In the genomic region with DNA sequence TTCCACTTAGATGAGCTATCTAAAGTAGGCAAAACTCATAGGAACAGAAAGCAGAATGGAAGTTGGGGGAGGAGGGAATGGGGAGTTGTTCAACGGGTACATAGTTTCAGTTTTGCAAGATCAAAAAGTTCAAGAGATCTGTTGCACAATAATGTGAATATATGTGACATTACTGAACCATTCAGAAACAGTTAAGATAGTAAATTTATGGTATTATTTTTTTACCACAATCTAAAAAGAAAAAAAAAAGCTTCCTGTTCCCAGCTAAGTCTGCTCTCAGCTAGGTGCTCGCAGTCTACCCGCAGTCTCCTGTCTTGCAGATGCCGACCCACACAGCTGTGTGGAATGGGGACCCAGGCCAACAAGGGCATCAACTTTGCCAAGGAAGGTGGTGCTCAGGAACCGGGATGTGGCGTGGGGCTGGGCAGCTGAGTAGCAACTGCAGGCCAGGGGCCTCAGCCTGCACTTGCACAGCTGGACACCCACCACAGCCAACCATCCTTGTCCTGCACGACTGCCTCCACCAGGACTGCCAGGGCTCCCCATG, we compare ENCODE assay signal across 15 cellular contexts. TPM values are rescaled to one million over a fixed set of nuclear protein-coding genes. Genes with fewer than 3 reads are reported as not detected.
A peak's percentile ranks its signal among the peaks of the same experiment; 100 is the strongest.
DNase-seq lines count a peak whose midpoint lies in the region; ATAC-seq and TF ChIP-seq lines count a peak whose summit lies in the region.
"Had no signal": no experiment of that assay in that cellular context is flagged by ENCODE, and none has a peak within 500 bp of the region (broad histone marks: within the 10 kb centered on the region; RNA-seq: fewer than 3 reads in every experiment).

No MANE protein-coding gene starts in this region.

- H3K27ac Mint-ChIP-seq in activated T-helper 17 cell treated with anti-CD3 and anti-CD28 coated beads, Interleukin-2, amount 50 U/mL, for 72 hours = peak overlapping the region; percentile 1
- H3K27ac Mint-ChIP-seq in GM23338 = no peak overlapping the region

- H3K27ac ChIP-seq in WERI-Rb-1 (no peak overlapping the region), GM23338 (ENCODE audit: low read depth) (no peak overlapping the region)
- H3K27ac ChIP-seq: C4-2B, foreskin keratinocyte, left ventricle myocardium inferior had no signal

- peak; percentile 43 for ATAC-seq in activated T-helper 17 cell treated with anti-CD3 and anti-CD28 coated beads, Interleukin-2, amount 50 U/mL, for 72 hours (replicated peaks)
- ATAC-seq in left lobe of liver (peak; percentile 70), GM19467 (IDR thresholded peaks at IDR 0.05; ENCODE audit: unreplicated experiment) (no peak), GM23338 (no peak)
- ATAC-seq: foreskin keratinocyte had no signal

- no peaks in the 10 kb centered on the region for H3K27me3 Mint-ChIP-seq in activated T-helper 17 cell treated with anti-CD3 and anti-CD28 coated beads, Interleukin-2, amount 50 U/mL, for 72 hours
- no peaks in the 10 kb centered on the region for H3K27me3 Mint-ChIP-seq in GM23338 (ENCODE audit: insufficient read depth, low read depth, poor library complexity)

- H3K4me1 Mint-ChIP-seq in activated T-helper 17 cell treated with anti-CD3 and anti-CD28 coated beads, Interleukin-2, amount 50 U/mL, for 72 hours = peaks cover 19% of the 10 kb centered on the region
- H3K4me1 Mint-ChIP-seq in GM23338 = no peaks in the 10 kb centered on the region

- no peaks in the 10 kb centered on the region for H3K36me3 Mint-ChIP-seq in activated T-helper 17 cell treated with anti-CD3 and anti-CD28 coated beads, Interleukin-2, amount 50 U/mL, for 72 hours (ENCODE audit: low read depth)
- no peaks in the 10 kb centered on the region for H3K36me3 Mint-ChIP-seq in GM23338 (ENCODE audit: low read depth)

- H3K79me2 ChIP-seq in GM23338 (replicated peaks; ENCODE audit: insufficient read depth) = no peaks in the 10 kb centered on the region

- DNase-seq in AML-193 (lab: John Stamatoyannopoulos, UW) = peak; percentile 72 to 77
- DNase-seq in Jurkat, Clone E6-1 (ENCODE audit: low read depth, low spot score) = peak; percentile 81
- DNase-seq in left lobe of liver (ENCODE audit: low spot score) = peak; percentile 56
- DNase-seq in SW 1271 (lab: John Stamatoyannopoulos, UW) = no peak
- DNase-seq in WERI-Rb-1 = no peak
- no peak for DNase-seq in GM23338 (ENCODE audit: low spot score)
- DNase-seq: central memory CD4-positive, alpha-beta T cell; foreskin keratinocyte; left ventricle myocardium inferior; NCI-H1105; NCI-H69; stimulated activated CD4-positive, alpha-beta T cell treated with anti-CD3 and anti-CD28 coated beads, Interleukin-4, amount 100 ng/mL, for 1 hour had no signal

- no peaks in the 10 kb centered on the region for H3K4me1 ChIP-seq in GM23338 (ENCODE audit: insufficient read depth)
- H3K4me1 ChIP-seq: foreskin keratinocyte had no signal

- no peaks in the 10 kb centered on the region for H3K9me2 ChIP-seq in GM23338 (ENCODE audit: insufficient read depth)

- H3F3A ChIP-seq in GM23338 (replicated peaks; ENCODE audit: low read depth) = no peaks in the 10 kb centered on the region

- H3K27me3 ChIP-seq in WERI-Rb-1 (ENCODE audit: insufficient read depth, low read depth, severe bottlenecking) (no peaks in the 10 kb centered on the region), GM23338 (ENCODE audit: insufficient read depth) (no peaks in the 10 kb centered on the region)
- H3K27me3 ChIP-seq: foreskin keratinocyte had no signal

- H4K20me1 ChIP-seq in GM23338 (replicated peaks; ENCODE audit: insufficient read depth) = no peaks in the 10 kb centered on the region; the same call in none of the 2 replicates

- H3K9me3 Mint-ChIP-seq in activated T-helper 17 cell treated with anti-CD3 and anti-CD28 coated beads, Interleukin-2, amount 50 U/mL, for 72 hours = no peaks in the 10 kb centered on the region
- no peaks in the 10 kb centered on the region for H3K9me3 Mint-ChIP-seq in GM23338

- H3K4me2 ChIP-seq in GM23338 = no peak overlapping the region

- H3K36me3 ChIP-seq in WERI-Rb-1 (no peaks in the 10 kb centered on the region), GM23338 (ENCODE audit: insufficient read depth) (no peaks in the 10 kb centered on the region)
- H3K36me3 ChIP-seq: left ventricle myocardium inferior had no signal

- no peaks in the 10 kb centered on the region for H3K9me3 ChIP-seq in WERI-Rb-1 (ENCODE audit: severe bottlenecking)
- H3K9me3 ChIP-seq: left ventricle myocardium inferior had no signal

- H2AFZ ChIP-seq in GM23338 = no peak overlapping the region

- no peak for TF ChIP-seq CTCF in WERI-Rb-1 (IDR thresholded peaks at IDR 0.05; ENCODE audit: low read depth, low read length)
- no peak for TF ChIP-seq CTCF in GM23338 (conservative IDR thresholded peaks at IDR 0.05; ENCODE audit: low read depth in 2 of 2)

- peak overlapping the region; percentile 39 for H3K4me3 ChIP-seq in Jurkat, Clone E6-1 (ENCODE audit: low read length)
- no peak overlapping the region for H3K4me3 ChIP-seq in WERI-Rb-1 (ENCODE audit: low read depth, low read length)
- no peak overlapping the region for H3K4me3 ChIP-seq in GM23338
- H3K4me3 ChIP-seq: left ventricle myocardium inferior had no signal

- peak overlapping the region; percentile 56 for H3K4me3 Mint-ChIP-seq in activated T-helper 17 cell treated with anti-CD3 and anti-CD28 coated beads, Interleukin-2, amount 50 U/mL, for 72 hours
- no peak overlapping the region for H3K4me3 Mint-ChIP-seq in GM23338

TF ChIP-seq in GM23338, 12 proteins besides CTCF, POLR2A, EP300 and RAD21 (continues in another document):
- TF ChIP-seq ZNF331 (CRISPR knock-in tag; IDR thresholded peaks at IDR 0.05; ENCODE audit: low read depth) (no peak), NANOG (IDR thresholded peaks at IDR 0.05; ENCODE audit: borderline replicate concordance) (no peak), CREB1 (CRISPR knock-in tag; IDR thresholded peaks at IDR 0.05; ENCODE audit: low read depth) (no peak), JUNB (IDR thresholded peaks at IDR 0.05; ENCODE audit: unreplicated experiment) (no peak), EZH2 (IDR thresholded peaks at IDR 0.05; ENCODE audit: low read depth, unreplicated experiment) (no peak), POLR2AphosphoS5 (IDR thresholded peaks at IDR 0.05; ENCODE audit: low read depth) (no peak), EZH2phosphoT487 (IDR thresholded peaks at IDR 0.05; ENCODE audit: unreplicated experiment) (no peak)

RNA-seq across cellular contexts. Expression of gene ANO6, which starts 15.3 kb away (rescaled TPM):
- 22.3 TPM for polyA plus RNA-seq in Jurkat, Clone E6-1 (2012; ENCODE audit: insufficient read depth, insufficient read length)
- total RNA-seq in activated T-helper 17 cell treated with anti-CD3 and anti-CD28 coated beads, Interleukin-2, amount 50 U/mL, for 72 hours = 10 to 100 TPM; 26.8 to 45.1 TPM
- 49.5 TPM for total RNA-seq in left lobe of liver
- 45.1 and 48.9 TPM in 2 replicates for total RNA-seq in GM23338 (2014; rRNA removed; shearing (Covaris generic))
- 17.7 and 21.1 TPM in 2 replicates for polyA plus RNA-seq in GM23338 (2016; fragmentation: Nextera tagmentation; extraction: Ambion mirVana)

Comparison
In these comparisons a context has a peak if more than half of its experiments do, and no peak if none do; other contexts are left out.
1. DNase-seq: peak in AML-193 (2 of 2), Jurkat, Clone E6-1 (single experiment) and left lobe of liver (single experiment); none in SW 1271 (0 of 2), WERI-Rb-1 (single experiment) and GM23338 (single experiment).
2. ATAC-seq: peak in activated T-helper 17 cell treated with anti-CD3 and anti-CD28 coated beads, Interleukin-2, amount 50 U/mL, for 72 hours (single experiment) and left lobe of liver (single experiment); none in GM19467 (single experiment) and GM23338 (single experiment).